In the genomic region with DNA sequence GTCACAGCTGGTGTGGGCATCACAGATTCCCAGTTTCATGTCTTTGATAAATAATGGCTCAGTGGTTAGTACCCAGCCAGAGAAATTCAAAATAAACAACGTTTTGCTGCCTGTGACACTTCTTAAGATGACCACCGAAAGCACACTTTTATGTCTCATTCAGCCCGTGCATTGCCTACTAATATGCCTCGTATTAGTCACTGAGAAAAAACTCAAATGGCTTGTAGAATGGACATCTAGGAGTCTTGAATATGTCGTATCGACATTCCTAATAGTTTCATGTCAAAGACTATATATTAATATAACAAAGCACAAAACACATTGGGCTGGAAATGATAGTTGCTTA, we compare ENCODE assay signal across 24 cellular contexts.
"Had no signal": no experiment of that assay in that cellular context is flagged by ENCODE, and none has a peak within 500 bp of the region (broad histone marks: within the 10 kb centered on the region; RNA-seq: fewer than 3 reads in every experiment).

No MANE protein-coding gene starts in this region.

- H3K27ac ChIP-seq: adrenal gland had no signal

- H3K27ac Mint-ChIP-seq: activated CD8-positive, alpha-beta T cell treated with anti-CD3 and anti-CD28 coated beads, Interleukin-2, amount 10 ng/mL, durations not matched to agents 7 days and 5 days; activated naive CD8-positive, alpha-beta T cell treated with anti-CD3 and anti-CD28 coated beads, Interleukin-2, amount 10 ng/mL, durations not matched to agents 7 days and 5 days; T-helper 1 cell treated with Interleukin-12 subunit alpha and Interleukin-12 subunit beta and Interleukin-4 antibody, amounts not matched to agents 30 μg/mL and 1 μg/mL, for 36 hours; WTC11 had no signal

- H3K4me1 ChIP-seq: adrenal gland had no signal

- H3K36me3 Mint-ChIP-seq: activated naive CD8-positive, alpha-beta T cell treated with anti-CD3 and anti-CD28 coated beads, Interleukin-2, amount 10 ng/mL, durations not matched to agents 7 days and 5 days; WTC11 had no signal

- H3K36me3 ChIP-seq: adrenal gland, MG63 had no signal

- ATAC-seq: activated CD8-positive, alpha-beta T cell treated with anti-CD3 and anti-CD28 coated beads, Interleukin-2, amount 10 ng/mL, durations not matched to agents 7 days and 5 days; PC-3 had no signal

- H3K4me3 Mint-ChIP-seq: activated CD8-positive, alpha-beta T cell treated with anti-CD3 and anti-CD28 coated beads, Interleukin-2, amount 10 ng/mL, durations not matched to agents 7 days and 5 days; activated naive CD8-positive, alpha-beta T cell treated with anti-CD3 and anti-CD28 coated beads, Interleukin-2, amount 10 ng/mL, durations not matched to agents 7 days and 5 days; T-helper 1 cell treated with Interleukin-12 subunit alpha and Interleukin-12 subunit beta and Interleukin-4 antibody, amounts not matched to agents 30 μg/mL and 1 μg/mL, for 36 hours; WTC11 had no signal

- H3K9me3 ChIP-seq: adrenal gland, MG63 had no signal

- H3K9me3 Mint-ChIP-seq: WTC11 had no signal

- H3K27me3 ChIP-seq: adrenal gland, MG63 had no signal

- H3K27me3 Mint-ChIP-seq: activated naive CD8-positive, alpha-beta T cell treated with anti-CD3 and anti-CD28 coated beads, Interleukin-2, amount 10 ng/mL, durations not matched to agents 7 days and 5 days had no signal

- H3K4me1 Mint-ChIP-seq: activated naive CD8-positive, alpha-beta T cell treated with anti-CD3 and anti-CD28 coated beads, Interleukin-2, amount 10 ng/mL, durations not matched to agents 7 days and 5 days had no signal

- H3K4me3 ChIP-seq: adrenal gland, MG63 had no signal

- DNase-seq: activated CD4-positive, alpha-beta T cell treated with anti-CD3 and anti-CD28 coated beads for 48 hours; activated CD4-positive, alpha-beta T cell treated with anti-CD3 and anti-CD28 coated beads, Interleukin-2, amount 50 U/mL, for 4 hours; activated CD4-positive, CD25-positive, alpha-beta regulatory T cell treated with anti-CD3 and anti-CD28 coated beads, Interleukin-2, amount 50 U/mL, for 72 hours; activated CD8-positive, alpha-beta memory T cell treated with anti-CD3 and anti-CD28 coated beads, Interleukin-2, amount 50 U/mL, for 48 hours; activated CD8-positive, alpha-beta T cell treated with anti-CD3 and anti-CD28 coated beads, Interleukin-2, amount 10 ng/mL, durations not matched to agents 7 days and 5 days; activated naive CD4-positive, alpha-beta T cell treated with anti-CD3 and anti-CD28 coated beads, Interleukin-2, amount 50 U/mL, for 16 hours; activated naive CD8-positive, alpha-beta T cell treated with anti-CD3 and anti-CD28 coated beads, Interleukin-2, amount 10 ng/mL, durations not matched to agents 7 days and 5 days; activated T-cell treated with anti-CD3 and anti-CD28 coated beads, Interleukin-2, amount 50 U/mL, for 1 hour; adrenal gland; anterior cingulate cortex; central memory CD4-positive, alpha-beta T cell; MG63; MV-4-11; NCI-H1417 treated with DMSO at 0.1 percent for 48 hours; NCI-H1694; NCI-H2029; NCI-H2107; NCI-H2171 treated with DMSO at 0.1 percent for 48 hours; NCI-H226; NCI-H526; NCI-H82; PC-3 had no signal
